ENCODE assay signal across 19 cellular contexts in the genomic region with DNA sequence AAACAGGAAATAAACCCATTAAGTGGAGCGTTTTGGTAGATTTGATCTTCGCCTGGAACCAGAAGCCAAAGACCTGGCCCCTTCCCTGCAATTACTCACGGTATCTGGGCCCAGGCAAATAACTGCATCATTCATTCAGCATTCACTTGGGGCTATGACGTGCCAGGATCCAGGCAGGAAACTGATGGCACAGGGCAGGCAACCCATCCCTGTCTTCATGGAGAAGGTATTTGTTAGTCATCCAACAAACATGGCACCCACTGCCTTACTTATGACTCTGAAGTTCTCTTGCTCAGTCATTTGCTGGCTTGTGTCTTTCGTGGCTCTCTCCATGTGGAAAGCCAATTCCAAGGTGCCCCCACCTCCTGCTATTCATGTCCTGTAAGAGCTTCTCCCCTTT.
"Had no signal": no experiment of that assay in that cellular context is flagged by ENCODE, and none has a peak within 500 bp of the region (broad histone marks: within the 10 kb centered on the region; RNA-seq: fewer than 3 reads in every experiment).

No MANE protein-coding gene starts in this region.

- DNase-seq: activated CD4-positive, CD25-positive, alpha-beta regulatory T cell treated with anti-CD3 and anti-CD28 coated beads, Interleukin-2, amount 50 U/mL, for 72 hours; activated CD8-positive, alpha-beta memory T cell treated with anti-CD3 and anti-CD28 coated beads for 24 hours; activated gamma-delta T cell; effector CD8-positive, alpha-beta T cell; heart right ventricle; kidney glomerular epithelial cell; left ventricle myocardium inferior; mammary epithelial cell; naive thymus-derived CD4-positive, alpha-beta T cell; ovary; psoas muscle; right cardiac atrium; stimulated activated naive CD8-positive, alpha-beta T cell treated with anti-CD3 and anti-CD28 coated beads, Interleukin-15, Interleukin-2, amounts not matched to agents 100 U/mL and 50 U/mL, for 24 hours had no signal

- H3K36me3 ChIP-seq: cardiac muscle cell, esophagus muscularis mucosa, heart right ventricle, left ventricle myocardium inferior, ovary, tibial nerve, vagina had no signal

- H3K4me3 ChIP-seq: cardiac muscle cell, esophagus muscularis mucosa, heart right ventricle, left ventricle myocardium inferior, ovary, psoas muscle, skin epidermis, tibial nerve, vagina had no signal

- H3K4me1 ChIP-seq: heart right ventricle, left ventricle myocardium inferior, psoas muscle, tibial nerve had no signal

- H3K9me3 ChIP-seq: ovary, psoas muscle, vagina had no signal

- H3K27ac ChIP-seq: cardiac muscle cell, esophagus muscularis mucosa, heart right ventricle, left ventricle myocardium inferior, ovary, psoas muscle, skin epidermis, tibial nerve, vagina had no signal

- ATAC-seq: activated naive CD4-positive, alpha-beta T cell treated with anti-CD3 and anti-CD28 coated beads, Interleukin-2, amount 50 U/mL, for 72 hours; heart right ventricle; naive thymus-derived CD4-positive, alpha-beta T cell; psoas muscle; right cardiac atrium; stimulated activated naive CD8-positive, alpha-beta T cell treated with anti-CD3 and anti-CD28 coated beads, Interleukin-15, Interleukin-2, amounts not matched to agents 100 U/mL and 50 U/mL, for 24 hours had no signal

- H3K27me3 ChIP-seq: cardiac muscle cell, ovary, tibial nerve, vagina had no signal
